17 cellular contexts compared by ENCODE assay signal in the genomic region with DNA sequence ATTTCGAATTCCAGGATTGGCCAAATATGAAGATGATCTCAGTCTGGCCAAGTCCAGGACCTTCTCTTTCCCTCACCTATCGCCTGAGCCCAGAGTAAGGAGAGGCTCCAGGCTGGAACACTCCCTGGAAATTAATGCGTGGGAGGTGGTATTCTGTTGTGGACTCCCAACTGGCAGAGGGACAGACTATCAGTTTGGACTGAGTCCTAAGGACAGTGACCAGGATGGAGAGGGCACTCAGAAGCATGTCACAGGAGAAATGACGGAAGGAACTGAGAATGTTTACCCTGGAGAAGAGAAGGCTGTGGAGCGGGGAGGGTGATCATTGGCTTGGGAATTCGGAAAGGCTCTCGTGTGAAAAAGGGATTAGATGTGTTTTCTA.
A peak's percentile ranks its signal among the peaks of the same experiment; 100 is the strongest.
DNase-seq lines count a peak whose midpoint lies in the region; ATAC-seq, FAIRE-seq and TF ChIP-seq lines count a peak whose summit lies in the region.
"Had no signal": no experiment of that assay in that cellular context is flagged by ENCODE, and none has a peak within 500 bp of the region (broad histone marks: within the 10 kb centered on the region; RNA-seq: fewer than 3 reads in every experiment).

No MANE protein-coding gene starts in this region.

- H2BK15ac ChIP-seq in IMR-90 (ENCODE audit: low read depth, low read length): peak overlapping the region; percentile 90; the same call in 1 of the 3 replicates
- no peak overlapping the region for H2BK15ac ChIP-seq in mesendoderm (replicated peaks; ENCODE audit: low read depth)

- H3K23ac ChIP-seq in IMR-90 (ENCODE audit: low read depth, low read length) (peak overlapping the region; percentile 71; the same call in 1 of the 2 replicates), mesendoderm (ENCODE audit: low read length) (peak overlapping the region; percentile 31)

- H3K79me2 ChIP-seq in mesendoderm (ENCODE audit: control insufficient read depth, insufficient read depth, low read length): no peaks in the 10 kb centered on the region

- H3K9me3 ChIP-seq in IMR-90 (ENCODE audit: control insufficient read depth, insufficient read depth, low read length) (no peaks in the 10 kb centered on the region), suprapubic skin (no peaks in the 10 kb centered on the region)
- H3K9me3 ChIP-seq: BLaER1 treated with 17β-estradiol and CSF1 and Interleukin-3, amounts not matched to agents 10 nM and 100 nM; ovary had no signal

- CTCF ChIA-PET in IMR-90 (lab: Yijun Ruan, JAX): interaction anchor here (2.0 kb wide), 1 partner anchor 20 kb away, joined by 8 read pairs; no protein-coding TSS in a partner anchor

- H4K8ac ChIP-seq in IMR-90 (ENCODE audit: low read depth in 2 of 2, low read length in 2 of 2) (peak overlapping the region; percentile 9 to 45; a peak in 2 of 4 replicates), mesendoderm (ENCODE audit: low read depth, low read length) (no peak overlapping the region)

- no peaks in the 10 kb centered on the region for H3K27me3 ChIP-seq in IMR-90 (ENCODE audit: control insufficient read depth, insufficient read depth, low read length)
- H3K27me3 ChIP-seq in mesendoderm (ENCODE audit: insufficient read depth, low read length, poor library complexity): no peaks in the 10 kb centered on the region
- H3K27me3 ChIP-seq in suprapubic skin: no peaks in the 10 kb centered on the region
- H3K27me3 ChIP-seq: BLaER1 treated with 17β-estradiol and CSF1 and Interleukin-3, amounts not matched to agents 10 nM and 100 nM; cardiac muscle cell; ovary had no signal

- H2BK120ac ChIP-seq in IMR-90 (ENCODE audit: low read depth, low read length): peak overlapping the region; percentile 67
- H2BK120ac ChIP-seq in mesendoderm (ENCODE audit: low read depth, low read length): no peak overlapping the region

- H2AK5ac ChIP-seq in IMR-90 (ENCODE audit: low read depth, low read length) (peak overlapping the region; percentile 68), mesendoderm (ENCODE audit: low read length) (no peak overlapping the region)

- peak overlapping the region; percentile 89 for H3K4ac ChIP-seq in IMR-90 (ENCODE audit: low read depth, low read length)
- no peak overlapping the region for H3K4ac ChIP-seq in mesendoderm (ENCODE audit: low read depth, low read length)

- no peak for TF ChIP-seq RAD21 in IMR-90 (IDR thresholded peaks at IDR 0.05; ENCODE audit: low read length)

- peaks cover 40% of the 10 kb centered on the region for H3K9me1 ChIP-seq in IMR-90 (ENCODE audit: insufficient read depth, low read length)

- peak overlapping the region; percentile 73; the same call in 1 of the 2 replicates for H2BK20ac ChIP-seq in IMR-90 (ENCODE audit: low read depth, low read length)

- H3K18ac ChIP-seq in IMR-90 (ENCODE audit: low read depth, low read length) (peak overlapping the region; percentile 62; the same call in 1 of the 2 replicates), mesendoderm (ENCODE audit: low read length) (no peak overlapping the region)

- no peak overlapping the region for H3K4me3 ChIP-seq in IMR-90 (ENCODE audit: insufficient read depth, low read depth, low read length)
- no peak overlapping the region for H3K4me3 ChIP-seq in mesendoderm (ENCODE audit: low read length)
- no peak overlapping the region for H3K4me3 ChIP-seq in suprapubic skin
- H3K4me3 ChIP-seq: BLaER1 treated with 17β-estradiol and CSF1 and Interleukin-3, amounts not matched to agents 10 nM and 100 nM; cardiac muscle cell; GM12878; ovary had no signal

- H4K5ac ChIP-seq in IMR-90 (ENCODE audit: low read depth, low read length) (peak overlapping the region; percentile 25), mesendoderm (ENCODE audit: low read length) (no peak overlapping the region)

- in situ Hi-C loops in IMR-90 (cut with MboI; ENCODE audit: low sequenced_read_pairs): no loop called here

- H2BK5ac ChIP-seq in IMR-90 (ENCODE audit: low read depth, low read length, poor library complexity, severe bottlenecking): peak overlapping the region; percentile 22
- peak overlapping the region; percentile 43 for H2BK5ac ChIP-seq in mesendoderm (ENCODE audit: low read length)

- TF ChIP-seq CTCF in IMR-90 (conservative IDR thresholded peaks at IDR 0.05; ENCODE audit: low read depth, low read length): no peak
- TF ChIP-seq CTCF in suprapubic skin (IDR thresholded peaks at IDR 0.05): no peak
- TF ChIP-seq CTCF in D721Med (IDR thresholded peaks at IDR 0.05; ENCODE audit: insufficient read depth, missing control alignments): no peak

- POLR2A ChIA-PET in IMR-90 (lab: Charles Lee; ENCODE audit: unreplicated experiment): no interaction called here

- BruUV-seq in IMR-90 (replicated peaks; lab: Mats Ljungman, UMichigan): no TSS peak

- H3K27ac ChIP-seq in IMR-90 (ENCODE audit: insufficient read depth, low read length) (peak overlapping the region; percentile 58), mesendoderm (ENCODE audit: low read depth, low read length) (no peak overlapping the region), suprapubic skin (peak overlapping the region; percentile 77)
- H3K27ac ChIP-seq: BLaER1 treated with 17β-estradiol and CSF1 and Interleukin-3, amounts not matched to agents 10 nM and 100 nM; cardiac muscle cell; ovary had no signal

- TF ChIP-seq POLR2A in IMR-90 (IDR thresholded peaks at IDR 0.05; ENCODE audit: low read depth, low read length): no peak
- no peak for TF ChIP-seq POLR2A in suprapubic skin (IDR thresholded peaks at IDR 0.05)

- peak overlapping the region; percentile 72 for H4K91ac ChIP-seq in IMR-90 (ENCODE audit: insufficient read depth, low read depth, low read length)

- no peak for ATAC-seq in IMR-90 (ENCODE audit: low read depth)
- no peak for ATAC-seq in HG03520 (IDR thresholded peaks at IDR 0.05; ENCODE audit: unreplicated experiment)

- H2AK9ac ChIP-seq in IMR-90 (replicated peaks; ENCODE audit: low read depth, low read length, poor library complexity): no peak overlapping the region

- H4K20me1 ChIP-seq in IMR-90 (ENCODE audit: insufficient read depth, low read length): peaks cover 13% of the 10 kb centered on the region; the same call in 1 of the 2 replicates
- H4K20me1 ChIP-seq: BLaER1 treated with 17β-estradiol and CSF1 and Interleukin-3, amounts not matched to agents 10 nM and 100 nM had no signal

- WGBS in IMR-90 (ENCODE audit: extremely low coverage in 2 of 2, insufficient read length in 1 of 2), 2 experiments: no CpG with 5 or more reads among the region's 7 CpGs
- no CpG with 5 or more reads among the region's 7 CpGs for WGBS in mesendoderm (ENCODE audit: extremely low coverage, insufficient coverage, low lambda C conversion rate)
- 71% methylated on average over 7 of the region's 7 CpGs for WGBS in suprapubic skin

- no peak overlapping the region for H2AFZ ChIP-seq in IMR-90 (replicated peaks; ENCODE audit: low read length, poor library complexity)

- H3K4me1 ChIP-seq in IMR-90 (ENCODE audit: control insufficient read depth, insufficient read depth, low read length) (peaks cover 40% of the 10 kb centered on the region), mesendoderm (ENCODE audit: control insufficient read depth, low read depth, low read length) (peaks cover 17% of the 10 kb centered on the region), suprapubic skin (peaks cover 32% of the 10 kb centered on the region)
- H3K4me1 ChIP-seq: BLaER1 treated with 17β-estradiol and CSF1 and Interleukin-3, amounts not matched to agents 10 nM and 100 nM had no signal

- DNase-seq in IMR-90 (no peak), cerebellum (ENCODE audit: low spot score) (peak; percentile 72), mesendoderm (peak; percentile 21), suprapubic skin (ENCODE audit: low spot score in 2 of 2) (no peak), D721Med (ENCODE audit: insufficient read length, low spot score) (no peak), COLO829 (ENCODE audit: low spot score) (no peak)
- DNase-seq in activated CD4-positive, alpha-beta T cell treated with anti-CD3 and anti-CD28 coated beads, Interleukin-2, amount 50 U/mL, for 4 hours: no peak
- DNase-seq: activated CD8-positive, alpha-beta memory T cell treated with anti-CD3 and anti-CD28 coated beads for 24 hours; activated naive CD4-positive, alpha-beta T cell; hippocampal formation; MV-4-11; ovary had no signal

- intact Hi-C loops in IMR-90 (cut with micrococcal nuclease): loop anchor here (5.0 kb wide), 1 partner anchor 50 kb away; no protein-coding TSS in a partner anchor

- H3K9ac ChIP-seq in IMR-90 (ENCODE audit: low read depth, low read length): no peak overlapping the region
- peak overlapping the region; percentile 8 for H3K9ac ChIP-seq in mesendoderm (ENCODE audit: low read length)
- H3K9ac ChIP-seq: BLaER1 treated with 17β-estradiol and CSF1 and Interleukin-3, amounts not matched to agents 10 nM and 100 nM had no signal

- TF ChIP-seq EP300 in suprapubic skin (IDR thresholded peaks at IDR 0.05): no peak

- dilution Hi-C loops in IMR-90 (cut with HindIII; ENCODE audit: low sequenced_read_pairs, unreplicated experiment): no loop called here

- H3K79me1 ChIP-seq in IMR-90 (ENCODE audit: low read depth in 1 of 2, low read length in 2 of 2) (peaks cover 50 to 74% of the 10 kb centered on the region in 2 experiments), mesendoderm (ENCODE audit: low read length) (peaks cover 4% of the 10 kb centered on the region)

- H3K36me3 ChIP-seq in IMR-90 (ENCODE audit: control insufficient read depth, insufficient read depth, low read length) (peaks cover 4% of the 10 kb centered on the region), mesendoderm (ENCODE audit: control insufficient read depth, insufficient read depth, low read length) (no peaks in the 10 kb centered on the region), suprapubic skin (no peaks in the 10 kb centered on the region)
- H3K36me3 ChIP-seq: BLaER1 treated with 17β-estradiol and CSF1 and Interleukin-3, amounts not matched to agents 10 nM and 100 nM; cardiac muscle cell; ovary had no signal

- peak overlapping the region; percentile 49 for H3K14ac ChIP-seq in IMR-90 (replicated peaks; ENCODE audit: low read depth, low read length)

- no peak overlapping the region for H3K4me2 ChIP-seq in IMR-90 (ENCODE audit: low read depth, low read length)
- H3K4me2 ChIP-seq in mesendoderm (ENCODE audit: low read length): no peak overlapping the region
- H3K4me2 ChIP-seq: BLaER1 treated with 17β-estradiol and CSF1 and Interleukin-3, amounts not matched to agents 10 nM and 100 nM had no signal

- no peak for FAIRE-seq in D721Med (lab: Jason Lieb, UNC)
- FAIRE-seq: endothelial cell of umbilical vein, GM12878 had no signal

- no peak overlapping the region; the same call in 1 of the 2 replicates for H3K56ac ChIP-seq in IMR-90 (ENCODE audit: extremely low read depth, insufficient read depth, low read length)
- H3K56ac ChIP-seq in mesendoderm (ENCODE audit: low read length): no peak overlapping the region

TF ChIP-seq in IMR-90, 13 proteins besides CTCF, POLR2A, EP300 and RAD21 (continues in another document):
- TF ChIP-seq CEBPB (IDR thresholded peaks at IDR 0.05; ENCODE audit: low read depth, low read length) (no peak), BHLHE40 (IDR thresholded peaks at IDR 0.05; ENCODE audit: low read depth, low read length) (no peak), CHD1 (IDR thresholded peaks at IDR 0.05; ENCODE audit: low read depth, low read length) (no peak)

Comparison
In these comparisons a context has a peak if more than half of its experiments do, and no peak if none do; other contexts are left out.
1. DNase-seq: peak in cerebellum (single experiment) and mesendoderm (single experiment); none in IMR-90 (single experiment), suprapubic skin (0 of 2), D721Med (single experiment), COLO829 (single experiment) and activated CD4-positive, alpha-beta T cell treated with anti-CD3 and anti-CD28 coated beads, Interleukin-2, amount 50 U/mL, for 4 hours (0 of 2).